In genomic region chr3:100173931-100174330, GRCh38 we compare ENCODE assay signal across 26 cellular contexts.
"Had no signal": no experiment of that assay in that cellular context is flagged by ENCODE, and none has a peak within 500 bp of the region (broad histone marks: within the 10 kb centered on the region; RNA-seq: fewer than 3 reads in every experiment).

No MANE protein-coding gene starts in this region.

- DNase-seq: activated CD4-positive, alpha-beta T cell treated with anti-CD3 and anti-CD28 coated beads, Interleukin-2, amount 50 U/mL, for 1 hour; activated CD4-positive, CD25-positive, alpha-beta regulatory T cell; activated CD8-positive, alpha-beta memory T cell treated with anti-CD3 and anti-CD28 coated beads, Interleukin-2, amount 50 U/mL, for 4 hours; activated CD8-positive, alpha-beta T cell treated with anti-CD3 and anti-CD28 coated beads for 36 hours; activated gamma-delta T cell treated with Interleukin-2 at 50 U/mL for 16 hours; activated naive CD4-positive, alpha-beta T cell treated with anti-CD3 and anti-CD28 coated beads, Interleukin-2, amount 10 ng/mL, durations not matched to agents 7 days and 5 days; activated naive CD8-positive, alpha-beta T cell treated with anti-CD3 and anti-CD28 coated beads for 36 hours; activated T-cell treated with anti-CD3 and anti-CD28 coated beads, Interleukin-2, amount 50 U/mL, for 72 hours; cerebellar nuclear complex; Karpas-422; MM.1S; NCI-H1105; NCI-H1436; NCI-H1694 treated with DMSO at 0.1 percent for 48 hours; NCI-H2029 treated with DMSO at 0.1 percent for 48 hours; NCI-H510A treated with DMSO at 0.1 percent for 48 hours; NCI-H69; Peyer's patch; Right ventricle myocardium superior; T-helper 9 cell had no signal

- H3K9me3 ChIP-seq: Peyer's patch, SJSA1 had no signal

- H3K27me3 ChIP-seq: Peyer's patch, SJSA1 had no signal

- H3K27me3 Mint-ChIP-seq: activated CD8-positive, alpha-beta T cell treated with anti-CD3 and anti-CD28 coated beads for 36 hours; activated naive CD4-positive, alpha-beta T cell treated with anti-CD3 and anti-CD28 coated beads, Interleukin-2, amount 10 ng/mL, durations not matched to agents 7 days and 5 days; activated naive CD8-positive, alpha-beta T cell treated with anti-CD3 and anti-CD28 coated beads for 36 hours had no signal

- H3K4me3 ChIP-seq: Peyer's patch, SJSA1 had no signal

- H3K4me1 Mint-ChIP-seq: activated naive CD4-positive, alpha-beta T cell treated with anti-CD3 and anti-CD28 coated beads, Interleukin-2, amount 10 ng/mL, durations not matched to agents 7 days and 5 days; activated naive CD8-positive, alpha-beta T cell treated with anti-CD3 and anti-CD28 coated beads for 36 hours had no signal

- H3K4me1 ChIP-seq: Peyer's patch had no signal

- H3K36me3 ChIP-seq: Peyer's patch had no signal

- H3K27ac Mint-ChIP-seq: activated CD8-positive, alpha-beta T cell treated with anti-CD3 and anti-CD28 coated beads for 36 hours; activated naive CD4-positive, alpha-beta T cell treated with anti-CD3 and anti-CD28 coated beads, Interleukin-2, amount 10 ng/mL, durations not matched to agents 7 days and 5 days; activated naive CD8-positive, alpha-beta T cell treated with anti-CD3 and anti-CD28 coated beads for 36 hours; activated T-cell treated with anti-CD3 and anti-CD28 coated beads, Interleukin-2, amount 50 U/mL, for 72 hours; activated T-helper 2 cell treated with anti-CD3 and anti-CD28 coated beads, Interferon-gamma antibody, Interleukin-2, Interleukin-4, amounts not matched to agents 10 μg/mL and 5 μg/mL and 100 μg/mL, durations not matched to agents 14 hours and 24 hours and 36 hours; T-helper 1 cell treated with Interleukin-12 subunit alpha and Interleukin-12 subunit beta and Interleukin-4 antibody, amounts not matched to agents 30 μg/mL and 1 μg/mL, for 36 hours had no signal

- ATAC-seq: activated CD8-positive, alpha-beta T cell treated with anti-CD3 and anti-CD28 coated beads for 36 hours; activated T-cell treated with anti-CD3 and anti-CD28 coated beads, Interleukin-2, amount 50 U/mL, for 72 hours; SK-N-SH treated with all-trans-retinoic acid at 6 μM for 48 hours had no signal

- H3K27ac ChIP-seq: Peyer's patch, RWPE1, SJSA1, VCaP had no signal

- H3K4me3 Mint-ChIP-seq: activated CD8-positive, alpha-beta T cell treated with anti-CD3 and anti-CD28 coated beads for 36 hours; activated naive CD4-positive, alpha-beta T cell treated with anti-CD3 and anti-CD28 coated beads, Interleukin-2, amount 10 ng/mL, durations not matched to agents 7 days and 5 days; activated naive CD8-positive, alpha-beta T cell treated with anti-CD3 and anti-CD28 coated beads for 36 hours; activated T-cell treated with anti-CD3 and anti-CD28 coated beads, Interleukin-2, amount 50 U/mL, for 72 hours; T-helper 1 cell treated with Interleukin-12 subunit alpha and Interleukin-12 subunit beta and Interleukin-4 antibody, amounts not matched to agents 30 μg/mL and 1 μg/mL, for 36 hours had no signal
